ENCODE assay signal across 11 cellular contexts in the genomic region with DNA sequence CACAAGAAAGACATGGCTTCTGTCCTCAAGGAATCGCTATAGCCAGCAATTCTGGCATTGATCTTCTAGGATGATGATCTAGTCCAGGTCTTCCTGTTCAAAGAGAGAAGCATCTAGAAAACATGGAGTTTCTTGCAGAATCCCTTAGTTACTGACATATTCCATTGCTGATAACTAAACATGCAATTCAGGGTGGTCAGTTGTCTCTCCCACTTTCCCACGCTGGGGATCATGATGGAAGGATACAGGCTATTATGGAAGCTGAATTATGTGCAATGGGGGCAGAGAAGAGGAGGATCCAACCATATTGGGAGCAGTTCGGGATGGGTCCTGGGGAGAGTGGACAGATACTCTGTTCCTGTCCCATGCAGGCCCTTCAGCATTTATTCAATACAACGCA. TPM values are rescaled to one million over a fixed set of nuclear protein-coding genes. Genes with fewer than 3 reads are reported as not detected.
"Had no signal": no experiment of that assay in that cellular context is flagged by ENCODE, and none has a peak within 500 bp of the region (broad histone marks: within the 10 kb centered on the region; RNA-seq: fewer than 3 reads in every experiment).

No MANE protein-coding gene starts in this region.

- H3K27ac ChIP-seq: GM23248 had no signal

- H3K4me3 ChIP-seq: GM23248, HAP-1 had no signal

- H3K9me3 ChIP-seq: HAP-1 had no signal

- H3K9ac ChIP-seq: GM23248 had no signal

- ATAC-seq: HCT116 had no signal

- FAIRE-seq: HTR-8/SVneo had no signal

- H3K36me3 ChIP-seq: HAP-1 had no signal

- H2AFZ ChIP-seq: GM23248 had no signal

- DNase-seq: GM23248, GOT3, H7, HFFc6, KBM-7 had no signal

- H3K4me1 ChIP-seq: HAP-1 had no signal

RNA-seq across cellular contexts. Expression of a gene that starts 9.8 kb away (rescaled TPM):
- total RNA-seq: GM23248, H4, H7, HFFc6, HT-29 had no signal
- polyA plus RNA-seq: GM23248, IgD-negative memory B cell had no signal
